Comparison of ENCODE assay signal across 16 cellular contexts in the genomic region with DNA sequence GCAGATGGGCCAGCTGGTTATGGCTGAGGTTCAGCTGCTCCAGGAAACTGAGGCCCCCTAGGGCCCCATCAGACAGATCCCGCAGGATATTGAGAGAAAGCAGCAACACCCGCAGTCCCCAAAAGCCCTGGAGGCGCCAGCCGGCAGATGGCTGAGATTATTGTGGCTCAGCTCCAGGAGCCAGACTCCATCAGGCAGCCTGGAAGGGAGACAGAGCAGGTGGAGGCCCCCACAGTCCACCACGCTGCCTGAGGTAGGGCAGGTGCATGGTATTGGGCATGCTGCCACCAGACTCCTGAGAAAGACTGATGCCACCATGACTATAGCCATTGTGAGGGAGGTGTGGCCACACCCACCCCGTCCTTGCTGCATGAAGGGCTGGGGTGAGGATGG. TPM values are rescaled to one million over a fixed set of nuclear protein-coding genes. Genes with fewer than 3 reads are reported as not detected.
DNase-seq lines count a peak whose midpoint lies in the region; ATAC-seq and TF ChIP-seq lines count a peak whose summit lies in the region.
"Had no signal": no experiment of that assay in that cellular context is flagged by ENCODE, and none has a peak within 500 bp of the region (broad histone marks: within the 10 kb centered on the region; RNA-seq: fewer than 3 reads in every experiment).

No MANE protein-coding gene starts in this region.

- no peaks in the 10 kb centered on the region for H3K27me3 Mint-ChIP-seq in nephron (ENCODE audit: low read depth)
- H3K27me3 Mint-ChIP-seq: activated naive CD4-positive, alpha-beta T cell treated with anti-CD3 and anti-CD28 coated beads, Interleukin-2, amount 50 U/mL, for 24 hours; effector memory CD8-positive, alpha-beta T cell; naive B cell; progenitor cell of endocrine pancreas had no signal

- 100% methylated on average over 3 of the region's 6 CpGs; no CpG with 5 or more reads in 1 of the 2 experiments for whole genome bisulfite sequencing in IMR-90 (ENCODE audit: extremely low coverage in 2 of 2, insufficient read length in 1 of 2), 2 experiments

- no peak for TF ChIP-seq CTCF in IMR-90 (conservative IDR thresholded peaks at IDR 0.05; ENCODE audit: low read depth, low read length)
- no peak for TF ChIP-seq CTCF in nephron (IDR thresholded peaks at IDR 0.05; ENCODE audit: unreplicated experiment in 3 of 3)

- TF ChIP-seq RAD21 in IMR-90 (IDR thresholded peaks at IDR 0.05; ENCODE audit: low read length): no peak

- no peak overlapping the region for H2AFZ ChIP-seq in IMR-90 (replicated peaks; ENCODE audit: low read length, poor library complexity)

- H3K9me3 Mint-ChIP-seq in nephron: no peaks in the 10 kb centered on the region
- H3K9me3 Mint-ChIP-seq: activated naive CD4-positive, alpha-beta T cell treated with anti-CD3 and anti-CD28 coated beads, Interleukin-2, amount 50 U/mL, for 24 hours; effector memory CD8-positive, alpha-beta T cell; naive B cell had no signal

- H2BK15ac ChIP-seq in IMR-90 (ENCODE audit: low read depth, low read length): no peak overlapping the region

- no peak overlapping the region for H3K9ac ChIP-seq in IMR-90 (ENCODE audit: low read depth, low read length)

- peak overlapping the region; percentile 76 for H2AK9ac ChIP-seq in IMR-90 (replicated peaks; ENCODE audit: low read depth, low read length, poor library complexity)

- DNase-seq in IMR-90: no peak
- peak; percentile 80 for DNase-seq in NCI-H2107 (lab: John Stamatoyannopoulos, UW)
- DNase-seq in SK-N-DZ (ENCODE audit: low spot score): peak; percentile 57
- no peak for DNase-seq in NCI-H1930 (lab: John Stamatoyannopoulos, UW)
- DNase-seq: activated CD4-positive, alpha-beta T cell treated with anti-CD3 and anti-CD28 coated beads for 4 hours; effector memory CD8-positive, alpha-beta T cell; GF-D8; left ventricle myocardium inferior; naive B cell; T-helper 9 cell had no signal

- no peak overlapping the region for H3K23ac ChIP-seq in IMR-90 (ENCODE audit: low read depth, low read length)

- H3K27ac Mint-ChIP-seq in nephron: peak overlapping the region in 2 of 3 experiments; percentile 29 to 95
- H3K27ac Mint-ChIP-seq: activated naive CD4-positive, alpha-beta T cell treated with anti-CD3 and anti-CD28 coated beads, Interleukin-2, amount 50 U/mL, for 24 hours; naive B cell had no signal

- no peak overlapping the region for H2BK5ac ChIP-seq in IMR-90 (ENCODE audit: low read depth, low read length, poor library complexity, severe bottlenecking)

- H3K18ac ChIP-seq in IMR-90 (ENCODE audit: low read depth, low read length): no peak overlapping the region

- H3K4me1 ChIP-seq in IMR-90 (ENCODE audit: control insufficient read depth, insufficient read depth, low read length): no peaks in the 10 kb centered on the region

- TF ChIP-seq POLR2A in IMR-90 (IDR thresholded peaks at IDR 0.05; ENCODE audit: low read depth, low read length): no peak

- no peak overlapping the region for H3K56ac ChIP-seq in IMR-90 (ENCODE audit: extremely low read depth, insufficient read depth, low read length)

- peaks cover 23% of the 10 kb centered on the region for H3K36me3 ChIP-seq in IMR-90 (ENCODE audit: control insufficient read depth, insufficient read depth, low read length)

- peaks cover 10% of the 10 kb centered on the region for H4K20me1 ChIP-seq in IMR-90 (ENCODE audit: insufficient read depth, low read length)

- no peak overlapping the region for H4K5ac ChIP-seq in IMR-90 (ENCODE audit: low read depth, low read length)

- H3K9me1 ChIP-seq in IMR-90 (ENCODE audit: insufficient read depth, low read length): peaks cover 17% of the 10 kb centered on the region

- no peak overlapping the region for H3K4ac ChIP-seq in IMR-90 (ENCODE audit: low read depth, low read length)

- in situ Hi-C loops in IMR-90 (cut with MboI; ENCODE audit: low sequenced_read_pairs): no loop called here

- peaks cover 14% of the 10 kb centered on the region for H3K4me1 Mint-ChIP-seq in nephron
- H3K4me1 Mint-ChIP-seq: activated naive CD4-positive, alpha-beta T cell treated with anti-CD3 and anti-CD28 coated beads, Interleukin-2, amount 50 U/mL, for 24 hours had no signal

- POLR2A ChIA-PET in IMR-90 (lab: Charles Lee; ENCODE audit: unreplicated experiment): no interaction called here

- H2BK120ac ChIP-seq in IMR-90 (ENCODE audit: low read depth, low read length): no peak overlapping the region

- H4K91ac ChIP-seq in IMR-90 (ENCODE audit: insufficient read depth, low read depth, low read length): no peak overlapping the region

- peaks cover 9% of the 10 kb centered on the region for H3K36me3 Mint-ChIP-seq in nephron (ENCODE audit: low read depth)
- H3K36me3 Mint-ChIP-seq: activated naive CD4-positive, alpha-beta T cell treated with anti-CD3 and anti-CD28 coated beads, Interleukin-2, amount 50 U/mL, for 24 hours had no signal

- H3K4me2 ChIP-seq in IMR-90 (ENCODE audit: low read depth, low read length): no peak overlapping the region

- H4K8ac ChIP-seq in IMR-90 (ENCODE audit: low read depth in 2 of 2, low read length in 2 of 2): no peak overlapping the region

- peaks cover 3 to 26% of the 10 kb centered on the region in 2 experiments; a peak in 3 of 4 replicates for H3K79me1 ChIP-seq in IMR-90 (ENCODE audit: low read depth in 1 of 2, low read length in 2 of 2)

- ATAC-seq in IMR-90 (ENCODE audit: low read depth): no peak
- no peak for ATAC-seq in GM21447 (IDR thresholded peaks at IDR 0.05; ENCODE audit: unreplicated experiment)
- no peak for ATAC-seq in HG03159 (IDR thresholded peaks at IDR 0.05; ENCODE audit: unreplicated experiment)
- ATAC-seq: effector memory CD8-positive, alpha-beta T cell; Right ventricle myocardium inferior had no signal

- dilution Hi-C loops in IMR-90 (cut with HindIII; ENCODE audit: low sequenced_read_pairs, unreplicated experiment): no loop called here

- no TSS peak for BruUV-seq in IMR-90 (replicated peaks; lab: Mats Ljungman, UMichigan)

- CTCF ChIA-PET in IMR-90 (lab: Yijun Ruan, JAX): no interaction called here

- no peak overlapping the region for H2BK20ac ChIP-seq in IMR-90 (ENCODE audit: low read depth, low read length)

- intact Hi-C loops in IMR-90 (cut with micrococcal nuclease): no loop called here

- no peak overlapping the region for H3K4me3 ChIP-seq in IMR-90 (ENCODE audit: insufficient read depth, low read depth, low read length)
- H3K4me3 ChIP-seq: left ventricle myocardium inferior had no signal

- no peaks in the 10 kb centered on the region for H3K27me3 ChIP-seq in IMR-90 (ENCODE audit: control insufficient read depth, insufficient read depth, low read length)

- no peak overlapping the region for H2AK5ac ChIP-seq in IMR-90 (ENCODE audit: low read depth, low read length)

- H3K9me3 ChIP-seq in IMR-90 (ENCODE audit: control insufficient read depth, insufficient read depth, low read length): no peaks in the 10 kb centered on the region
- H3K9me3 ChIP-seq: left ventricle myocardium inferior had no signal

- H3K27ac ChIP-seq in IMR-90 (ENCODE audit: insufficient read depth, low read length): no peak overlapping the region
- H3K27ac ChIP-seq: left ventricle myocardium inferior had no signal

- no peak overlapping the region for H3K14ac ChIP-seq in IMR-90 (replicated peaks; ENCODE audit: low read depth, low read length)

- no peak overlapping the region for H3K4me3 Mint-ChIP-seq in nephron
- H3K4me3 Mint-ChIP-seq: activated naive CD4-positive, alpha-beta T cell treated with anti-CD3 and anti-CD28 coated beads, Interleukin-2, amount 50 U/mL, for 24 hours; effector memory CD8-positive, alpha-beta T cell; naive B cell had no signal

TF ChIP-seq in IMR-90, 13 proteins besides CTCF, POLR2A, EP300 and RAD21 (continues in another document):
- TF ChIP-seq FOS (IDR thresholded peaks at IDR 0.05; ENCODE audit: low read depth, low read length): no peak
- no peak for TF ChIP-seq CHD1 (IDR thresholded peaks at IDR 0.05; ENCODE audit: low read depth, low read length)
- no peak for TF ChIP-seq SMC3 (IDR thresholded peaks at IDR 0.05; ENCODE audit: low read depth, low read length)
- TF ChIP-seq NFE2L2 (IDR thresholded peaks at IDR 0.05; ENCODE audit: low read depth, low read length): no peak
- TF ChIP-seq, protein P1, sequence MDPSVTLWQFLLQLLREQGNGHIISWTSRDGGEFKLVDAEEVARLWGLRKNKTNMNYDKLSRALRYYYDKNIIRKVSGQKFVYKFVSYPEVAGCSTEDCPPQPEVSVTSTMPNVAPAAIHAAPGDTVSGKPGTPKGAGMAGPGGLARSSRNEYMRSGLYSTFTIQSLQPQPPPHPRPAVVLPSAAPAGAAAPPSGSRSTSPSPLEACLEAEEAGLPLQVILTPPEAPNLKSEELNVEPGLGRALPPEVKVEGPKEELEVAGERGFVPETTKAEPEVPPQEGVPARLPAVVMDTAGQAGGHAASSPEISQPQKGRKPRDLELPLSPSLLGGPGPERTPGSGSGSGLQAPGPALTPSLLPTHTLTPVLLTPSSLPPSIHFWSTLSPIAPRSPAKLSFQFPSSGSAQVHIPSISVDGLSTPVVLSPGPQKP (IDR thresholded peaks at IDR 0.05; ENCODE audit: borderline replicate concordance, low read depth, low read length): no peak

RNA-seq across cellular contexts. Expression of a gene that starts 9.5 kb away (rescaled TPM):
- 36.6 and 42.5 TPM in 2 replicates for total RNA-seq in IMR-90 (2012; rRNA removed)
- polyA plus RNA-seq in IMR-90 (2012; rRNA removed): 30.7 and 34.4 TPM in 2 replicates
- polyA plus RNA-seq in IMR-90 (2012; cell fraction: cytosol; rRNA removed): 31.0 and 46.5 TPM in 2 replicates
- polyA plus RNA-seq in IMR-90 (2012; cell fraction: nucleus; rRNA removed; ENCODE audit: low replicate concordance): 15.8 and 29.9 TPM in 2 replicates
- polyA plus RNA-seq in SK-N-DZ (2014; cell fraction: cytosol; rRNA removed): 83.1 and 84.0 TPM in 2 replicates
- polyA plus RNA-seq in SK-N-DZ (2014; cell fraction: nucleus; rRNA removed): 57.5 and 57.8 TPM in 2 replicates

RNA-seq across cellular contexts. Expression of a gene that starts 19.8 kb away (rescaled TPM):
- total RNA-seq in IMR-90 (2012; rRNA removed): 0.28 and 0.54 TPM in 2 replicates
- polyA plus RNA-seq in IMR-90 (2012; rRNA removed): 0.92 and 0.99 TPM in 2 replicates
- 0.73 and 1.1 TPM in 2 replicates for polyA plus RNA-seq in IMR-90 (2012; cell fraction: cytosol; rRNA removed)
- polyA plus RNA-seq in IMR-90 (2012; cell fraction: nucleus; rRNA removed; ENCODE audit: low replicate concordance): 0.42 and 0.74 TPM in 2 replicates
- 2.3 and 2.6 TPM in 2 replicates for polyA plus RNA-seq in SK-N-DZ (2014; cell fraction: cytosol; rRNA removed)
- 1.2 and 3.4 TPM in 2 replicates for polyA plus RNA-seq in SK-N-DZ (2014; cell fraction: nucleus; rRNA removed)

RNA-seq across cellular contexts. Expression of a gene that starts 42.2 kb away (rescaled TPM):
- 41.0 and 50.3 TPM in 2 replicates for total RNA-seq in IMR-90 (2012; rRNA removed)
- polyA plus RNA-seq in IMR-90 (2012; rRNA removed): 37.6 and 38.0 TPM in 2 replicates
- 20.3 and 21.4 TPM in 2 replicates for polyA plus RNA-seq in IMR-90 (2012; cell fraction: cytosol; rRNA removed)
- 8.8 and 29.9 TPM in 2 replicates for polyA plus RNA-seq in IMR-90 (2012; cell fraction: nucleus; rRNA removed; ENCODE audit: low replicate concordance)
- 40.5 and 43.3 TPM in 2 replicates for polyA plus RNA-seq in SK-N-DZ (2014; cell fraction: cytosol; rRNA removed)
- 18.4 and 18.9 TPM in 2 replicates for polyA plus RNA-seq in SK-N-DZ (2014; cell fraction: nucleus; rRNA removed)

RNA-seq across cellular contexts. Expression of a gene that starts 46.3 kb away (rescaled TPM):
- total RNA-seq in IMR-90 (2012; rRNA removed): 19.4 and 20.4 TPM in 2 replicates
- 107 and 127 TPM in 2 replicates for polyA plus RNA-seq in IMR-90 (2012; rRNA removed)
- polyA plus RNA-seq in IMR-90 (2012; cell fraction: cytosol; rRNA removed): 87.5 and 210 TPM in 2 replicates
- 49.2 and 86.8 TPM in 2 replicates for polyA plus RNA-seq in IMR-90 (2012; cell fraction: nucleus; rRNA removed; ENCODE audit: low replicate concordance)
- 60.7 and 63.3 TPM in 2 replicates for polyA plus RNA-seq in SK-N-DZ (2014; cell fraction: cytosol; rRNA removed)
- 29.9 and 36.7 TPM in 2 replicates for polyA plus RNA-seq in SK-N-DZ (2014; cell fraction: nucleus; rRNA removed)

Comparison
In these comparisons a context has a peak if more than half of its experiments do, and no peak if none do; other contexts are left out.
1. DNase-seq: peak in NCI-H2107 (single experiment) and SK-N-DZ (single experiment); none in IMR-90 (single experiment) and NCI-H1930 (0 of 2).